ENCODE assay signal across 23 cellular contexts in the genomic region with DNA sequence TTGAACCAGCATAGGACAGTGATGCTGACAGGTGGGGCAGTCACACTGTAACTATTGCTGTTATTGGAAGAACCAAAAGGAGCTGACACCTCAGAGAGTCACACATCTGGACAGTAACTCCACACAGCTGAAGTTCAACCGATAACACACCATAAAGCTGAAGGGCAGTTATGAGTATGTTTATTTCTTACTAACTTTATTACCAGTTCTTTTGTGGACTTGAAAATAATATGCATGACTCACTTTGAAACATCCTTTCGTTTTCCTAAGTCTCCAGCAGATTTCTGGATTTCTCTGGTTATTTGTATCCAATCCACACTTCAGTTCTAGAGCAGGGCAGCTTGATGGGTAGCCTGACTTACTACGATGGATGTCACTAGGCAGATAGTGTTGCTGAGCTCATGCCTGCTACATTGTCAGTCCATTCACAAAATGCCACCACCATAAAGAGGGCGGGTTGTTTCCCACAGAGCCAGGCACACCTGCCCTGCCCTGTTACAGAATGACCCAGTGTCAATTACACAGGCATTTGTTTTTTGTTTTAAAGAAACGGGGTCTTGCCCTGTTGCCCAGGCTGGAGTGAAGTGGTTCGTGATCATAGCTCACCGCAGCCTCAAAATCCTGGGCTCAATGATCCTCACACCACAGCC. TPM values are rescaled to one million over a fixed set of nuclear protein-coding genes. Genes with fewer than 3 reads are reported as not detected.
DNase-seq lines count a peak whose midpoint lies in the region; ATAC-seq, FAIRE-seq and TF ChIP-seq lines count a peak whose summit lies in the region.
"Had no signal": no experiment of that assay in that cellular context is flagged by ENCODE, and none has a peak within 500 bp of the region (broad histone marks: within the 10 kb centered on the region; RNA-seq: fewer than 3 reads in every experiment).

No MANE protein-coding gene starts in this region.

- H3K79me2 ChIP-seq in GM12878 (ENCODE audit: control insufficient read depth, insufficient read depth, low read length): no peaks in the 10 kb centered on the region

- no peak overlapping the region for H2BK15ac ChIP-seq in mesenchymal stem cell (ENCODE audit: low read depth, poor library complexity, severe bottlenecking)

- no TSS peak for BruUV-seq in GM12878 (replicated peaks; lab: Mats Ljungman, UMichigan)

- POLR2A ChIA-PET in CD4-positive, alpha-beta T cell (lab: Charles Lee): no interaction called here
- POLR2A ChIA-PET in HEK293 (lab: Yijun Ruan, JAX) (interaction anchor here (0.7 to 1.4 kb wide), 2 partner anchors 8 to 9 kb away, joined by 3 to 6 read pairs; partner anchors contain the start of gene AGBL5), GM12878 (lab: Charles Lee) (interaction anchor here (0.8 to 1.4 kb wide), 3 partner anchors 8 to 10 kb away, joined by 4 read pairs; partner anchors contain the start of gene AGBL5)

- H3K4me1 ChIP-seq in HEK293 (ENCODE audit: control insufficient read depth, insufficient read depth, low read length) (peaks cover 16% of the 10 kb centered on the region), GM12878 (ENCODE audit: control insufficient read depth, insufficient read depth, low read length) (peaks cover 33% of the 10 kb centered on the region), mesenchymal stem cell (ENCODE audit: control insufficient read depth, insufficient read depth, low read depth, low read length) (peaks cover 15% of the 10 kb centered on the region)
- H3K4me1 ChIP-seq: foreskin keratinocyte, neural progenitor cell had no signal

- TF ChIP-seq EP300 in GM12878 (IDR thresholded peaks at IDR 0.05; ENCODE audit: borderline replicate concordance in 1 of 2, control insufficient read depth in 1 of 2, low read depth in 2 of 2, low read length in 2 of 2): no peak

- peak overlapping the region; percentile 34 for H3K27ac Mint-ChIP-seq in CD4-positive, alpha-beta T cell
- H3K27ac Mint-ChIP-seq: dendritic cell treated with granulocyte-macrophage colony-stimulating factor and Interleukin-4, amounts not matched to agents 40 ng/mL and 50 ng/mL, for 4 days; GM23338; neural progenitor cell had no signal

- no peak overlapping the region for H3K4ac ChIP-seq in mesenchymal stem cell (ENCODE audit: low read depth in 1 of 2, low read length in 2 of 2)

- no peak overlapping the region for H2BK12ac ChIP-seq in mesenchymal stem cell (ENCODE audit: low read length in 2 of 2)

- no peak overlapping the region for H3K4me3 ChIP-seq in HEK293 (ENCODE audit: low read depth, low read length)
- H3K4me3 ChIP-seq in GM12878: no peak overlapping the region
- no peak overlapping the region for H3K4me3 ChIP-seq in mesenchymal stem cell (ENCODE audit: insufficient read depth in 1 of 2, low read depth in 1 of 2, low read length in 2 of 2)
- H3K4me3 ChIP-seq: cardiac muscle cell, GM23338, neural progenitor cell had no signal

- no peak overlapping the region for H3K9ac ChIP-seq in GM12878 (ENCODE audit: control insufficient read depth, insufficient read depth, low read length)
- H3K9ac ChIP-seq in mesenchymal stem cell (ENCODE audit: low read length): peak overlapping the region; percentile 33
- H3K9ac ChIP-seq: neural progenitor cell had no signal

- H3K14ac ChIP-seq in mesenchymal stem cell (ENCODE audit: low read length in 2 of 2): no peak overlapping the region

- SMC1A ChIA-PET in GM12878 (lab: Charles Lee; ENCODE audit: uncharacterized antibody, unreplicated experiment): interaction anchor here (0.8 to 2.8 kb wide), 6 partner anchors 8 to 74 kb away, joined by 3 to 15 read pairs (median 4); partner anchors contain the start of genes AGBL5 and TMEM214

- H3K36me3 ChIP-seq in HEK293 (ENCODE audit: control insufficient read depth in 2 of 2, insufficient read depth in 1 of 2, low read length in 2 of 2) (peaks cover 0 to 51% of the 10 kb centered on the region in 2 experiments; a peak in 2 of 3 replicates), GM12878 (ENCODE audit: control insufficient read depth in 2 of 2, insufficient read depth in 2 of 2, low read length in 1 of 2) (peaks cover 22 to 27% of the 10 kb centered on the region in 2 experiments), mesenchymal stem cell (ENCODE audit: control insufficient read depth in 1 of 2, insufficient read depth in 2 of 2, low read depth in 1 of 2, low read length in 2 of 2) (peaks cover 43 to 49% of the 10 kb centered on the region in 2 experiments)
- H3K36me3 ChIP-seq: neural progenitor cell had no signal

- no peak overlapping the region for H3K23ac ChIP-seq in mesenchymal stem cell (ENCODE audit: low read length in 2 of 2)

- in situ Hi-C loops in GM12878 (cut with MboI): no loop called here

- H3K27me3 ChIP-seq in CD4-positive, alpha-beta T cell (ENCODE audit: control insufficient read depth, insufficient read depth, low read length): no peaks in the 10 kb centered on the region
- H3K27me3 ChIP-seq in GM12878 (replicated peaks in 1 of 2; ENCODE audit: control insufficient read depth in 2 of 2, insufficient read depth in 2 of 2, low read length in 1 of 2): no peaks in the 10 kb centered on the region
- no peaks in the 10 kb centered on the region for H3K27me3 ChIP-seq in mesenchymal stem cell (ENCODE audit: control insufficient read depth in 1 of 2, insufficient read depth in 1 of 2, low read length in 2 of 2)
- H3K27me3 ChIP-seq: cardiac muscle cell, foreskin keratinocyte, neural progenitor cell had no signal

- H2AK5ac ChIP-seq in mesenchymal stem cell (ENCODE audit: low read length, severe bottlenecking): no peak overlapping the region

- 83% methylated on average over 7 of the region's 7 CpGs for WGBS in GM12878 (ENCODE audit: insufficient coverage, insufficient replicate concordance, low lambda C conversion rate, missing lambda C conversion rate)
- WGBS in mesenchymal stem cell: 93% methylated on average over 6 of the region's 7 CpGs

- peak overlapping the region; percentile 17 for H4K8ac ChIP-seq in mesenchymal stem cell (ENCODE audit: low read length)

- H3K4me2 ChIP-seq in GM12878 (ENCODE audit: control insufficient read depth, insufficient read depth) (no peak overlapping the region), mesenchymal stem cell (ENCODE audit: low read length, poor library complexity, severe bottlenecking) (no peak overlapping the region)
- H3K4me2 ChIP-seq: GM23338, neural progenitor cell had no signal

- no peaks in the 10 kb centered on the region for H3K9me3 Mint-ChIP-seq in CD4-positive, alpha-beta T cell
- H3K9me3 Mint-ChIP-seq: activated CD4-positive, alpha-beta memory T cell treated with anti-CD3 and anti-CD28 coated beads for 36 hours; dendritic cell treated with granulocyte-macrophage colony-stimulating factor and Interleukin-4, amounts not matched to agents 40 ng/mL and 50 ng/mL, for 4 days; GM23338; neural progenitor cell; stimulated activated naive B cell treated with anti-CD40 and anti-IgM and Interleukin-4, amounts not matched to agents 10 μg/mL and 1 μg/mL and 100 μg/mL, for 72 hours had no signal

- no peak for TF ChIP-seq RAD21 in GM12878 (IDR thresholded peaks at IDR 0.05; ENCODE audit: insufficient read depth, low read depth, low read length)

- no peaks in the 10 kb centered on the region for H3K9me3 ChIP-seq in CD4-positive, alpha-beta T cell (ENCODE audit: control insufficient read depth, low read length)
- H3K9me3 ChIP-seq in HEK293 (ENCODE audit: control insufficient read depth, insufficient read depth, low read depth, low read length) (no peaks in the 10 kb centered on the region), GM12878 (replicated peaks; ENCODE audit: control insufficient read depth, insufficient read depth, low read length) (no peaks in the 10 kb centered on the region), mesenchymal stem cell (ENCODE audit: control insufficient read depth, low read length) (no peaks in the 10 kb centered on the region)

- no peak for DNase-seq in CD4-positive, alpha-beta T cell
- no peak for DNase-seq in GM12878 (ENCODE audit: low read depth, low spot score)
- DNase-seq in mesenchymal stem cell: no peak
- DNase-seq in medulla oblongata (ENCODE audit: extremely low spot score): no peak
- DNase-seq in HuH-7.5 (ENCODE audit: low spot score): no peak
- DNase-seq: activated CD4-positive, alpha-beta memory T cell treated with anti-CD3 and anti-CD28 coated beads for 36 hours; activated CD4-positive, CD25-positive, alpha-beta regulatory T cell; amygdala; foreskin keratinocyte; NCI-H146; NCI-H2171; NCI-H524 treated with DMSO at 0.1 percent for 48 hours; posterior cingulate gyrus; RPMI8226; stimulated activated naive B cell treated with anti-CD40 and anti-IgM and Interleukin-4, amounts not matched to agents 10 μg/mL and 1 μg/mL and 100 μg/mL, for 72 hours had no signal

- H2BK5ac ChIP-seq in mesenchymal stem cell (ENCODE audit: low read depth, low read length, poor library complexity, severe bottlenecking): no peak overlapping the region

- no peaks in the 10 kb centered on the region for H4K20me1 ChIP-seq in GM12878 (ENCODE audit: control insufficient read depth, insufficient read depth)

- ATAC-seq in CD4-positive, alpha-beta T cell (ENCODE audit: poor library complexity): no peak
- ATAC-seq in GM12878 (no peak), GM19395 (IDR thresholded peaks at IDR 0.05; ENCODE audit: unreplicated experiment) (no peak), HG03460 (IDR thresholded peaks at IDR 0.05; ENCODE audit: unreplicated experiment) (no peak)
- ATAC-seq: foreskin keratinocyte, GM23338 had no signal

- CTCF ChIA-PET in CD4-positive, alpha-beta T cell (lab: Charles Lee): no interaction called here
- CTCF ChIA-PET in HEK293 (lab: Yijun Ruan, JAX): interaction anchor here (1.1 kb wide), 1 partner anchor 84 kb away, joined by 5 read pairs; no protein-coding TSS in a partner anchor
- CTCF ChIA-PET in GM12878 (lab: Yijun Ruan, JAX): interaction anchor here (1.1 kb wide), 1 partner anchor 81 kb away, joined by 3 read pairs; no protein-coding TSS in a partner anchor

- no peak overlapping the region for H4K91ac ChIP-seq in mesenchymal stem cell (ENCODE audit: low read length)

- TF ChIP-seq CTCF in CD4-positive, alpha-beta T cell (IDR thresholded peaks at IDR 0.05): no peak
- TF ChIP-seq CTCF in HEK293 (tag by site-specific recombination; IDR thresholded peaks at IDR 0.05) (no peak), GM12878 (IDR thresholded peaks at IDR 0.05 in 2 of 3, conservative IDR thresholded peaks at IDR 0.05 in 1 of 3; ENCODE audit: control insufficient read depth in 2 of 3, extremely low read depth in 1 of 3, insufficient read depth in 1 of 3, low read depth in 3 of 3, low read length in 3 of 3) (no peak)

- no peak overlapping the region for H2AFZ ChIP-seq in GM12878 (ENCODE audit: control insufficient read depth, low read depth, low read length)
- no peak overlapping the region for H2AFZ ChIP-seq in mesenchymal stem cell (ENCODE audit: low read depth, low read length)
- H2AFZ ChIP-seq: GM23338, neural progenitor cell had no signal

- H3K4me3 Mint-ChIP-seq in CD4-positive, alpha-beta T cell: no peak overlapping the region
- H3K4me3 Mint-ChIP-seq: activated CD4-positive, alpha-beta memory T cell treated with anti-CD3 and anti-CD28 coated beads for 36 hours; dendritic cell treated with granulocyte-macrophage colony-stimulating factor and Interleukin-4, amounts not matched to agents 40 ng/mL and 50 ng/mL, for 4 days; GM23338; neural progenitor cell had no signal

- H3K27ac ChIP-seq in CD4-positive, alpha-beta T cell (ENCODE audit: low read depth, low read length): no peak overlapping the region
- H3K27ac ChIP-seq in HEK293 (ENCODE audit: extremely low read depth, low read depth, low read length): no peak overlapping the region
- H3K27ac ChIP-seq in GM12878 (ENCODE audit: control insufficient read depth, insufficient read depth): no peak overlapping the region
- no peak overlapping the region for H3K27ac ChIP-seq in mesenchymal stem cell (ENCODE audit: low read length, poor library complexity, severe bottlenecking)
- H3K27ac ChIP-seq: foreskin keratinocyte, neural progenitor cell had no signal

- no peak overlapping the region for H3K18ac ChIP-seq in mesenchymal stem cell (ENCODE audit: low read depth in 1 of 2, low read length in 2 of 2)

- intact Hi-C loops in CD4-positive, alpha-beta T cell (cut with DNase I, micrococcal nuclease): no loop called here
- intact Hi-C loops in GM12878 (cut with micrococcal nuclease; ENCODE audit: unreplicated experiment): no loop called here

- peak; percentile 57 for FAIRE-seq in GM12878 (lab: Jason Lieb, UNC)
- FAIRE-seq: islet of Langerhans had no signal

- peaks cover 41% of the 10 kb centered on the region for H3K36me3 Mint-ChIP-seq in CD4-positive, alpha-beta T cell (ENCODE audit: low read depth)

- RAD21 ChIA-PET in GM12878 (lab: Charles Lee; ENCODE audit: unreplicated experiment): interaction anchor here (0.6 to 4.1 kb wide), 2 partner anchors 8 to 39 kb away, joined by 3 to 31 read pairs; partner anchors contain the start of gene AGBL5

- TF ChIP-seq POLR2A in GM12878 (IDR thresholded peaks at IDR 0.05; ENCODE audit: low read depth, low read length): peak; percentile 54; the same call in 1 of the 2 replicates

- H3K4me1 Mint-ChIP-seq in CD4-positive, alpha-beta T cell (ENCODE audit: low read depth): peaks cover 4% of the 10 kb centered on the region
- H3K4me1 Mint-ChIP-seq: GM23338, neural progenitor cell had no signal

- H3K27me3 Mint-ChIP-seq in CD4-positive, alpha-beta T cell: no peaks in the 10 kb centered on the region
- H3K27me3 Mint-ChIP-seq: activated CD4-positive, alpha-beta memory T cell treated with anti-CD3 and anti-CD28 coated beads for 36 hours; dendritic cell treated with granulocyte-macrophage colony-stimulating factor and Interleukin-4, amounts not matched to agents 40 ng/mL and 50 ng/mL, for 4 days; stimulated activated naive B cell treated with anti-CD40 and anti-IgM and Interleukin-4, amounts not matched to agents 10 μg/mL and 1 μg/mL and 100 μg/mL, for 72 hours had no signal

- H3K79me1 ChIP-seq in mesenchymal stem cell (replicated peaks; ENCODE audit: low read length, poor library complexity, severe bottlenecking): peaks cover 25% of the 10 kb centered on the region

- H2BK120ac ChIP-seq in mesenchymal stem cell (ENCODE audit: low read depth, low read length): no peak overlapping the region

RNA-seq across cellular contexts. Expression of gene AGBL5, which starts 8.4 kb away (rescaled TPM):
- 10 to 100 TPM; 10.8 to 11.6 TPM for total RNA-seq in CD4-positive, alpha-beta T cell
- total RNA-seq in GM12878 (2013; cell fraction: nucleolus; rRNA removed): 17.2 and 18.0 TPM in 2 replicates
- total RNA-seq in GM12878 (2014; rRNA removed) (15.2 and 15.4 TPM in 2 replicates), GM12878 (2014; rRNA removed; fragmentation: Illumina TruSeq; extraction: Trizol) (14.0 and 14.1 TPM in 2 replicates), GM12878 (2021) (19.5 and 23.7 TPM in 2 replicates)
- 9.1 TPM for polyA plus RNA-seq in GM12878 (2011; ENCODE audit: low read depth)
- polyA plus RNA-seq in GM12878 (2011; rRNA removed) (24.9 and 28.5 TPM in 2 replicates), GM12878 (2014; fragmentation: Illumina TruSeq; extraction: Trizol) (20.7 and 23.9 TPM in 2 replicates), GM12878 (2014; fragmentation: Nextera tagmentation; extraction: Ambion mirVana) (1 to 10 TPM; 1.9 to 3.2 TPM), GM12878 (2014; rRNA removed) (13.9 and 18.5 TPM in 2 replicates), GM12878 (2016; fragmentation: Nextera tagmentation; extraction: Ambion mirVana) (10 to 100 TPM; 26.0 TPM)
- polyA plus RNA-seq in GM12878 (2011; cell fraction: cytosol; rRNA removed): 35.3 and 36.2 TPM in 2 replicates
- polyA plus RNA-seq in GM12878 (2011; cell fraction: nucleus; rRNA removed): 31.1 and 32.2 TPM in 2 replicates
- 14.8 and 15.1 TPM in 2 replicates for polyA plus RNA-seq in GM12878 (2012)
- polyA minus RNA-seq in GM12878 (2011; rRNA and poly(A)+ RNA removed): 24.9 and 43.0 TPM in 2 replicates
- polyA minus RNA-seq in GM12878 (2011; cell fraction: cytosol; rRNA and poly(A)+ RNA removed): 11.8 and 14.3 TPM in 2 replicates
- polyA minus RNA-seq in GM12878 (2011; cell fraction: nucleus; rRNA and poly(A)+ RNA removed): 15.0 and 17.7 TPM in 2 replicates
- polyA plus RNA-seq in mesenchymal stem cell (2013, experiment 1 of 2): 18.2 TPM
- 17.4 TPM for polyA plus RNA-seq in mesenchymal stem cell (2013, experiment 2 of 2)

RNA-seq across cellular contexts. Expression of gene TMEM214, which starts 10.3 kb away (rescaled TPM):
- 10 to 100 TPM; 22.0 to 24.6 TPM for total RNA-seq in CD4-positive, alpha-beta T cell
- total RNA-seq in GM12878 (2013; cell fraction: nucleolus; rRNA removed): 151 and 159 TPM in 2 replicates
- total RNA-seq in GM12878 (2014; rRNA removed) (21.9 and 25.8 TPM in 2 replicates), GM12878 (2014; rRNA removed; fragmentation: Illumina TruSeq; extraction: Trizol) (26.3 and 28.9 TPM in 2 replicates), GM12878 (2021) (75.4 and 79.2 TPM in 2 replicates)
- polyA plus RNA-seq in GM12878 (2011; ENCODE audit: low read depth): 51.4 TPM
- polyA plus RNA-seq in GM12878 (2011; rRNA removed) (21.8 and 43.2 TPM in 2 replicates), GM12878 (2014; fragmentation: Illumina TruSeq; extraction: Trizol) (60.1 and 64.3 TPM in 2 replicates), GM12878 (2014; fragmentation: Nextera tagmentation; extraction: Ambion mirVana) (10 to 100 TPM; 10.4 to 17.6 TPM), GM12878 (2014; rRNA removed) (46.8 and 56.2 TPM in 2 replicates), GM12878 (2016; fragmentation: Nextera tagmentation; extraction: Ambion mirVana) (10 to 100 TPM; 52.5 to 56.0 TPM)
- 78.8 and 90.1 TPM in 2 replicates for polyA plus RNA-seq in GM12878 (2011; cell fraction: cytosol; rRNA removed)
- polyA plus RNA-seq in GM12878 (2011; cell fraction: nucleus; rRNA removed): 213 and 313 TPM in 2 replicates
- 66.8 and 72.8 TPM in 2 replicates for polyA plus RNA-seq in GM12878 (2012)
- polyA minus RNA-seq in GM12878 (2011; rRNA and poly(A)+ RNA removed): 83.3 and 151 TPM in 2 replicates
- polyA minus RNA-seq in GM12878 (2011; cell fraction: cytosol; rRNA and poly(A)+ RNA removed): 40.1 and 40.5 TPM in 2 replicates
- polyA minus RNA-seq in GM12878 (2011; cell fraction: nucleus; rRNA and poly(A)+ RNA removed): 99.1 and 142 TPM in 2 replicates
- polyA plus RNA-seq in mesenchymal stem cell (2013, experiment 1 of 2): 110 TPM
- 107 TPM for polyA plus RNA-seq in mesenchymal stem cell (2013, experiment 2 of 2)

RNA-seq across cellular contexts. Expression of gene OST4, which starts 28.3 kb away (rescaled TPM):
- total RNA-seq in CD4-positive, alpha-beta T cell: 100 to 1,000 TPM; 232 to 254 TPM
- 58.6 and 59.4 TPM in 2 replicates for total RNA-seq in GM12878 (2013; cell fraction: nucleolus; rRNA removed)
- 340 and 392 TPM in 2 replicates for total RNA-seq in GM12878 (2014; rRNA removed)
- 403 TPM in 2 replicates for total RNA-seq in GM12878 (2014; rRNA removed; fragmentation: Illumina TruSeq; extraction: Trizol)
- total RNA-seq in GM12878 (2021): 270 and 278 TPM in 2 replicates
- polyA plus RNA-seq in GM12878 (2011; ENCODE audit: low read depth): 326 TPM
- polyA plus RNA-seq in GM12878 (2011; rRNA removed): 316 and 381 TPM in 2 replicates
- 604 and 833 TPM in 2 replicates for polyA plus RNA-seq in GM12878 (2011; cell fraction: cytosol; rRNA removed)
- polyA plus RNA-seq in GM12878 (2011; cell fraction: nucleus; rRNA removed): 244 and 362 TPM in 2 replicates
- 531 and 635 TPM in 2 replicates for polyA plus RNA-seq in GM12878 (2012)
- polyA plus RNA-seq in GM12878 (2014; fragmentation: Illumina TruSeq; extraction: Trizol): 406 and 566 TPM in 2 replicates
- 1,000 to 10,000 TPM; 1,505 to 1,543 TPM for polyA plus RNA-seq in GM12878 (2014; fragmentation: Nextera tagmentation; extraction: Ambion mirVana)
- 418 and 479 TPM in 2 replicates for polyA plus RNA-seq in GM12878 (2014; rRNA removed)
- polyA plus RNA-seq in GM12878 (2016; fragmentation: Nextera tagmentation; extraction: Ambion mirVana): 100 to 1,000 TPM; 786 to 858 TPM
- 311 and 352 TPM in 2 replicates for polyA minus RNA-seq in GM12878 (2011; rRNA and poly(A)+ RNA removed)
- 287 and 325 TPM in 2 replicates for polyA minus RNA-seq in GM12878 (2011; cell fraction: cytosol; rRNA and poly(A)+ RNA removed)
- 66.0 and 76.3 TPM in 2 replicates for polyA minus RNA-seq in GM12878 (2011; cell fraction: nucleus; rRNA and poly(A)+ RNA removed)
- 1,831 TPM for polyA plus RNA-seq in mesenchymal stem cell (2013, experiment 1 of 2)
- 1,802 TPM for polyA plus RNA-seq in mesenchymal stem cell (2013, experiment 2 of 2)

RNA-seq across cellular contexts. Expression of gene EMILIN1, which starts 35.3 kb away (rescaled TPM):
- total RNA-seq in CD4-positive, alpha-beta T cell: under 1 TPM; 0.14 to 0.25 TPM
- total RNA-seq in GM12878 (2013; cell fraction: nucleolus; rRNA removed): 0.81 and 0.83 TPM in 2 replicates
- total RNA-seq in GM12878 (2014; rRNA removed): 1.7 and 2.3 TPM in 2 replicates
- 0.18 TPM in 2 replicates for total RNA-seq in GM12878 (2014; rRNA removed; fragmentation: Illumina TruSeq; extraction: Trizol)
- total RNA-seq in GM12878 (2021): 1.6 and 1.7 TPM in 2 replicates
- polyA plus RNA-seq in GM12878 (2011; ENCODE audit: low read depth): 0.24 TPM
- polyA plus RNA-seq in GM12878 (2011; rRNA removed): 0.26 and 0.38 TPM in 2 replicates
- 0.58 and 1.7 TPM in 2 replicates for polyA plus RNA-seq in GM12878 (2011; cell fraction: cytosol; rRNA removed)
- polyA plus RNA-seq in GM12878 (2011; cell fraction: nucleus; rRNA removed): 2.9 and 4.4 TPM in 2 replicates
- 0.41 and 0.98 TPM in 2 replicates for polyA plus RNA-seq in GM12878 (2012)
- polyA plus RNA-seq in GM12878 (2014; fragmentation: Illumina TruSeq; extraction: Trizol): 0.01 TPM in 1 of 2 replicates, not detected in the other
- not detected for polyA plus RNA-seq in GM12878 (2014; fragmentation: Nextera tagmentation; extraction: Ambion mirVana)
- polyA plus RNA-seq in GM12878 (2014; rRNA removed): 1.2 TPM in 2 replicates
- 1 to 10 TPM; 1.1 to 1.8 TPM for polyA plus RNA-seq in GM12878 (2016; fragmentation: Nextera tagmentation; extraction: Ambion mirVana)
- 0.22 and 0.98 TPM in 2 replicates for polyA minus RNA-seq in GM12878 (2011; rRNA and poly(A)+ RNA removed)
- 0.62 and 0.67 TPM in 2 replicates for polyA minus RNA-seq in GM12878 (2011; cell fraction: cytosol; rRNA and poly(A)+ RNA removed)
- 1.9 and 2.1 TPM in 2 replicates for polyA minus RNA-seq in GM12878 (2011; cell fraction: nucleus; rRNA and poly(A)+ RNA removed)
- polyA plus RNA-seq in mesenchymal stem cell (2013, experiment 1 of 2): 122 TPM
- polyA plus RNA-seq in mesenchymal stem cell (2013, experiment 2 of 2): 129 TPM

RNA-seq across cellular contexts. Expression of gene KHK, which starts 43.5 kb away (rescaled TPM):
- 1 to 10 TPM; 4.7 TPM for total RNA-seq in CD4-positive, alpha-beta T cell
- 1.3 and 2.1 TPM in 2 replicates for total RNA-seq in GM12878 (2013; cell fraction: nucleolus; rRNA removed)
- total RNA-seq in GM12878 (2014; rRNA removed): 4.8 and 5.4 TPM in 2 replicates
- 2.6 and 2.7 TPM in 2 replicates for total RNA-seq in GM12878 (2014; rRNA removed; fragmentation: Illumina TruSeq; extraction: Trizol)
- total RNA-seq in GM12878 (2021): 7.7 and 7.8 TPM in 2 replicates
- 0.91 TPM for polyA plus RNA-seq in GM12878 (2011; ENCODE audit: low read depth)
- polyA plus RNA-seq in GM12878 (2011; rRNA removed): 2.2 and 2.6 TPM in 2 replicates
- 4.4 and 5.2 TPM in 2 replicates for polyA plus RNA-seq in GM12878 (2011; cell fraction: cytosol; rRNA removed)
- 8.7 and 9.6 TPM in 2 replicates for polyA plus RNA-seq in GM12878 (2011; cell fraction: nucleus; rRNA removed)
- 1.7 and 2.5 TPM in 2 replicates for polyA plus RNA-seq in GM12878 (2012)
- 1.5 and 3.6 TPM in 2 replicates for polyA plus RNA-seq in GM12878 (2014; fragmentation: Illumina TruSeq; extraction: Trizol)
- polyA plus RNA-seq in GM12878 (2014; fragmentation: Nextera tagmentation; extraction: Ambion mirVana): 1 to 10 TPM in 1 of 2 experiments, under 1 TPM in 1; 0.31 to 1.6 TPM
- polyA plus RNA-seq in GM12878 (2014; rRNA removed): 4.2 and 4.7 TPM in 2 replicates
- 10 to 100 TPM; 11.2 to 11.8 TPM for polyA plus RNA-seq in GM12878 (2016; fragmentation: Nextera tagmentation; extraction: Ambion mirVana)
- polyA minus RNA-seq in GM12878 (2011; rRNA and poly(A)+ RNA removed): 2.7 and 5.6 TPM in 2 replicates
- 0.94 and 1.8 TPM in 2 replicates for polyA minus RNA-seq in GM12878 (2011; cell fraction: cytosol; rRNA and poly(A)+ RNA removed)
- 2.9 and 5.7 TPM in 2 replicates for polyA minus RNA-seq in GM12878 (2011; cell fraction: nucleus; rRNA and poly(A)+ RNA removed)
- 0.29 TPM for polyA plus RNA-seq in mesenchymal stem cell (2013, experiment 1 of 2)
- polyA plus RNA-seq in mesenchymal stem cell (2013, experiment 2 of 2): 0.38 TPM
